8 cellular contexts compared by ENCODE assay signal in genomic region chr1:89085781-89086180, GRCh38. TPM values are rescaled to one million over a fixed set of nuclear protein-coding genes. Genes with fewer than 3 reads are reported as not detected.
DNase-seq lines count a peak whose midpoint lies in the region; ATAC-seq lines count a peak whose summit lies in the region.

No MANE protein-coding gene starts in this region.

- ATAC-seq in HG02885 (IDR thresholded peaks at IDR 0.05; ENCODE audit: poor library complexity, unreplicated experiment) (peak; percentile 53), GM18519 (IDR thresholded peaks at IDR 0.05; ENCODE audit: low FRiP score, unreplicated experiment) (no peak)

- DNase-seq in Daoy (ENCODE audit: low read depth) = peak; percentile 44
- DNase-seq in SK-MEL-5 (ENCODE audit: low read depth, low spot score) = peak; percentile 79
- peak; percentile 46 for DNase-seq in effector CD4-positive, alpha-beta T cell
- peak; percentile 88 for DNase-seq in pons (ENCODE audit: low spot score)
- no peak for DNase-seq in kidney tubule cell (ENCODE audit: low spot score)
- DNase-seq in COR-L47 (lab: John Stamatoyannopoulos, UW) = no peak

- in situ Hi-C loops in SK-MEL-5 (cut with HindIII; ENCODE audit: low pct_unique_long_range_greater_than_20kb, low sequenced_read_pairs) = no loop called here

RNA-seq across cellular contexts. Expression of gene GBP1, which starts 20.8 kb away (rescaled TPM):
- 101 and 111 TPM in 2 replicates for total RNA-seq in Daoy (2014; rRNA removed; shearing (Covaris generic))
- 0.29 and 0.83 TPM in 2 replicates for total RNA-seq in SK-MEL-5 (2014; rRNA removed; shearing (Covaris generic))
- polyA plus RNA-seq in SK-MEL-5 (2015; cell fraction: cytosol; rRNA removed) = 0.27 and 0.60 TPM in 2 replicates
- 0.93 and 2.9 TPM in 2 replicates for polyA plus RNA-seq in SK-MEL-5 (2015; cell fraction: nucleus; rRNA removed)

RNA-seq across cellular contexts. Expression of gene GBP2, which starts 40.1 kb away (rescaled TPM):
- total RNA-seq in Daoy (2014; rRNA removed; shearing (Covaris generic)) = 19.1 and 24.8 TPM in 2 replicates
- 1.4 and 3.4 TPM in 2 replicates for total RNA-seq in SK-MEL-5 (2014; rRNA removed; shearing (Covaris generic))
- 3.1 and 3.7 TPM in 2 replicates for polyA plus RNA-seq in SK-MEL-5 (2015; cell fraction: cytosol; rRNA removed)
- 5.4 and 5.9 TPM in 2 replicates for polyA plus RNA-seq in SK-MEL-5 (2015; cell fraction: nucleus; rRNA removed)

Comparison
In these comparisons a context has a peak if more than half of its experiments do, and no peak if none do; other contexts are left out.
1. DNase-seq: peak in Daoy (single experiment), SK-MEL-5 (single experiment), effector CD4-positive, alpha-beta T cell (single experiment) and pons (single experiment); none in kidney tubule cell (single experiment) and COR-L47 (single experiment).
2. RNA of gene GBP1, which starts 20.8 kb away (total RNA-seq): 101 to 111 TPM in Daoy; 0.29 to 0.83 TPM in SK-MEL-5; every median in the first group is over 10 times any median in the second.